12 cellular contexts compared by ENCODE assay signal in the genomic region with DNA sequence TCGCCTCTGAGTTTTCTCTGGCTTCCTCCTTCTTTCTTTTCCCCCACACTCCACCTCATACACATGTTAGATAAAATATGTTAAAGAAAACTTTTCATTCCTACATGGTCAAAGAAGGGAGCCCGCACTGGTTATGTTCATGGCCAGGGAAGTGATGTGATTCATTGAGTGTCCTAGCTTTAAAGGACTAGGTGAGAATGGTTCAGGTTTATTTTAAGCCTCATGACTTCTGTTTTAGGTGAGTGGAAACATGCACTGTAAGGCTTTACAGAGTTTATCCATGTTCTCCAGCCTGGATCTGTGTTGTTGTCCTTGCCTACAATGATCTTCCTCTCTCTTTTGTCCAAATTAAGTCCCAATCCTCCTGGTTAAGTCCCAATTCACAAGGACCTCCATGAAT.
"Had no signal": no experiment of that assay in that cellular context is flagged by ENCODE, and none has a peak within 500 bp of the region (broad histone marks: within the 10 kb centered on the region; RNA-seq: fewer than 3 reads in every experiment).

No MANE protein-coding gene starts in this region.

- H3K27me3 Mint-ChIP-seq: activated CD4-positive, alpha-beta memory T cell treated with anti-CD3 and anti-CD28 coated beads, Interleukin-2, amount 10 ng/mL, durations not matched to agents 7 days and 5 days; activated naive CD4-positive, alpha-beta T cell treated with anti-CD3 and anti-CD28 coated beads, Interleukin-2, amount 10 ng/mL, durations not matched to agents 7 days and 5 days; activated T-cell treated with anti-CD3 and anti-CD28 coated beads, Interleukin-2, amount 50 U/mL, for 24 hours had no signal

- H3K4me1 ChIP-seq: adrenal gland, thyroid gland had no signal

- H3K4me3 Mint-ChIP-seq: activated CD4-positive, alpha-beta memory T cell treated with anti-CD3 and anti-CD28 coated beads, Interleukin-2, amount 10 ng/mL, durations not matched to agents 7 days and 5 days; activated naive CD4-positive, alpha-beta T cell treated with anti-CD3 and anti-CD28 coated beads, Interleukin-2, amount 10 ng/mL, durations not matched to agents 7 days and 5 days; activated T-cell treated with anti-CD3 and anti-CD28 coated beads, Interleukin-2, amount 50 U/mL, for 24 hours; neural crest cell; stimulated activated effector memory CD8-positive, alpha-beta T cell treated with anti-CD3 and anti-CD28 coated beads, Interleukin-12 subunit alpha, Interleukin-12 subunit beta, amount 100 ng/mL, for 72 hours had no signal

- H3K36me3 Mint-ChIP-seq: stimulated activated effector memory CD8-positive, alpha-beta T cell treated with anti-CD3 and anti-CD28 coated beads, Interleukin-12 subunit alpha, Interleukin-12 subunit beta, amount 100 ng/mL, for 72 hours had no signal

- H3K4me3 ChIP-seq: adrenal gland, esophagus muscularis mucosa, thyroid gland had no signal

- H3K36me3 ChIP-seq: adrenal gland, thyroid gland had no signal

- H3K4me1 Mint-ChIP-seq: activated CD4-positive, alpha-beta memory T cell treated with anti-CD3 and anti-CD28 coated beads, Interleukin-2, amount 10 ng/mL, durations not matched to agents 7 days and 5 days; activated naive CD4-positive, alpha-beta T cell treated with anti-CD3 and anti-CD28 coated beads, Interleukin-2, amount 10 ng/mL, durations not matched to agents 7 days and 5 days; neural crest cell; stimulated activated effector memory CD8-positive, alpha-beta T cell treated with anti-CD3 and anti-CD28 coated beads, Interleukin-12 subunit alpha, Interleukin-12 subunit beta, amount 100 ng/mL, for 72 hours had no signal

- H3K27ac ChIP-seq: adrenal gland, esophagus muscularis mucosa, thyroid gland, VCaP had no signal

- H3K27me3 ChIP-seq: adrenal gland, esophagus muscularis mucosa, thyroid gland had no signal

- H3K9me3 ChIP-seq: adrenal gland, esophagus muscularis mucosa, thyroid gland had no signal

- DNase-seq: activated CD4-positive, alpha-beta memory T cell treated with anti-CD3 and anti-CD28 coated beads, Interleukin-2, amount 10 ng/mL, durations not matched to agents 7 days and 5 days; activated naive CD4-positive, alpha-beta T cell treated with anti-CD3 and anti-CD28 coated beads, Interleukin-2, amount 10 ng/mL, durations not matched to agents 7 days and 5 days; activated T-cell treated with anti-CD3 and anti-CD28 coated beads, Interleukin-2, amount 50 U/mL, for 24 hours; adrenal gland; caudate nucleus; T-helper 1 cell; T1000; thyroid gland had no signal

- ATAC-seq: stimulated activated effector memory CD8-positive, alpha-beta T cell treated with anti-CD3 and anti-CD28 coated beads, Interleukin-12 subunit alpha, Interleukin-12 subunit beta, amount 100 ng/mL, for 72 hours had no signal

- H3K9me3 Mint-ChIP-seq: activated CD4-positive, alpha-beta memory T cell treated with anti-CD3 and anti-CD28 coated beads, Interleukin-2, amount 10 ng/mL, durations not matched to agents 7 days and 5 days; activated naive CD4-positive, alpha-beta T cell treated with anti-CD3 and anti-CD28 coated beads, Interleukin-2, amount 10 ng/mL, durations not matched to agents 7 days and 5 days; activated T-cell treated with anti-CD3 and anti-CD28 coated beads, Interleukin-2, amount 50 U/mL, for 24 hours; neural crest cell; stimulated activated effector memory CD8-positive, alpha-beta T cell treated with anti-CD3 and anti-CD28 coated beads, Interleukin-12 subunit alpha, Interleukin-12 subunit beta, amount 100 ng/mL, for 72 hours had no signal

- H3K27ac Mint-ChIP-seq: activated CD4-positive, alpha-beta memory T cell treated with anti-CD3 and anti-CD28 coated beads, Interleukin-2, amount 10 ng/mL, durations not matched to agents 7 days and 5 days; activated naive CD4-positive, alpha-beta T cell treated with anti-CD3 and anti-CD28 coated beads, Interleukin-2, amount 10 ng/mL, durations not matched to agents 7 days and 5 days; activated T-cell treated with anti-CD3 and anti-CD28 coated beads, Interleukin-2, amount 50 U/mL, for 24 hours; stimulated activated effector memory CD8-positive, alpha-beta T cell treated with anti-CD3 and anti-CD28 coated beads, Interleukin-12 subunit alpha, Interleukin-12 subunit beta, amount 100 ng/mL, for 72 hours had no signal
